In genomic region chr12:95173392-95174251, GRCh38 we compare ENCODE assay signal across 9 cellular contexts. TPM values are rescaled to one million over a fixed set of nuclear protein-coding genes. Genes with fewer than 3 reads are reported as not detected.
A peak's percentile ranks its signal among the peaks of the same experiment; 100 is the strongest.
DNase-seq lines count a peak whose midpoint lies in the region; ATAC-seq and TF ChIP-seq lines count a peak whose summit lies in the region.
"Had no signal": no experiment of that assay in that cellular context is flagged by ENCODE, and none has a peak within 500 bp of the region (broad histone marks: within the 10 kb centered on the region; RNA-seq: fewer than 3 reads in every experiment).

No MANE protein-coding gene starts in this region.

- H3K27me3 ChIP-seq in esophagus muscularis mucosa: no peaks in the 10 kb centered on the region
- H3K27me3 ChIP-seq in naive thymus-derived CD4-positive, alpha-beta T cell (ENCODE audit: control insufficient read depth in 2 of 2, insufficient read depth in 2 of 2, low read length in 2 of 2): no peaks in the 10 kb centered on the region

- 36% methylated on average over 6 of the region's 8 CpGs for WGBS in esophagus muscularis mucosa

- no peak overlapping the region for H3K27ac Mint-ChIP-seq in naive thymus-derived CD4-positive, alpha-beta T cell
- H3K27ac Mint-ChIP-seq in T-helper 17 cell: no peak overlapping the region
- H3K27ac Mint-ChIP-seq: activated CD4-positive, alpha-beta memory T cell treated with anti-CD3 and anti-CD28 coated beads, Interleukin-2, amount 10 ng/mL, durations not matched to agents 7 days and 5 days had no signal

- CTCF ChIA-PET in naive thymus-derived CD4-positive, alpha-beta T cell (lab: Charles Lee): no interaction called here

- no peak overlapping the region for H3K4me3 Mint-ChIP-seq in naive thymus-derived CD4-positive, alpha-beta T cell
- no peak overlapping the region for H3K4me3 Mint-ChIP-seq in T-helper 17 cell
- H3K4me3 Mint-ChIP-seq: activated CD4-positive, alpha-beta memory T cell treated with anti-CD3 and anti-CD28 coated beads, Interleukin-2, amount 10 ng/mL, durations not matched to agents 7 days and 5 days had no signal

- no peak for TF ChIP-seq CTCF in esophagus muscularis mucosa (IDR thresholded peaks at IDR 0.05)
- TF ChIP-seq CTCF in GM20000 (IDR thresholded peaks at IDR 0.05; ENCODE audit: extremely low read depth, missing control alignments): no peak

- H3K36me3 ChIP-seq in esophagus muscularis mucosa: peaks cover 0 to 20% (median 3%) of the 10 kb centered on the region in 4 donors
- H3K36me3 ChIP-seq in naive thymus-derived CD4-positive, alpha-beta T cell (ENCODE audit: control insufficient read depth in 2 of 3, insufficient read depth in 3 of 3, low read length in 3 of 3): no peaks in the 10 kb centered on the region

- no peak for TF ChIP-seq EP300 in esophagus muscularis mucosa (IDR thresholded peaks at IDR 0.05)

- peaks cover 0 to 3% (median 0%) of the 10 kb centered on the region in 5 donors for H3K27me3 Mint-ChIP-seq in naive thymus-derived CD4-positive, alpha-beta T cell
- H3K27me3 Mint-ChIP-seq in T-helper 17 cell: no peaks in the 10 kb centered on the region

- H3K9me3 ChIP-seq in esophagus muscularis mucosa: no peaks in the 10 kb centered on the region
- H3K9me3 ChIP-seq in naive thymus-derived CD4-positive, alpha-beta T cell (ENCODE audit: control insufficient read depth in 2 of 3, low read length in 3 of 3): no peaks in the 10 kb centered on the region
- no peaks in the 10 kb centered on the region for H3K9me3 ChIP-seq in T-helper 17 cell (ENCODE audit: control insufficient read depth, low read length, poor library complexity, severe bottlenecking)

- peak; percentile 37 for DNase-seq in AG08395 (ENCODE audit: low spot score)
- peak; percentile 85 for DNase-seq in NCI-H69 (lab: John Stamatoyannopoulos, UW)
- DNase-seq in esophagus muscularis mucosa (ENCODE audit: extremely low spot score): peak; percentile 93
- no peak for DNase-seq in naive thymus-derived CD4-positive, alpha-beta T cell
- DNase-seq in GM20000 (ENCODE audit: low spot score): no peak
- DNase-seq in NCI-H748 treated with DMSO at 0.1 percent for 48 hours (lab: John Stamatoyannopoulos, UW): no peak
- no peak for DNase-seq in T-helper 17 cell
- no peak for DNase-seq in SHP77 treated with DMSO at 0.1 percent for 48 hours (lab: John Stamatoyannopoulos, UW)
- DNase-seq: activated CD4-positive, alpha-beta memory T cell treated with anti-CD3 and anti-CD28 coated beads, Interleukin-2, amount 10 ng/mL, durations not matched to agents 7 days and 5 days had no signal

- no peaks in the 10 kb centered on the region for H3K9me3 Mint-ChIP-seq in naive thymus-derived CD4-positive, alpha-beta T cell
- H3K9me3 Mint-ChIP-seq: activated CD4-positive, alpha-beta memory T cell treated with anti-CD3 and anti-CD28 coated beads, Interleukin-2, amount 10 ng/mL, durations not matched to agents 7 days and 5 days had no signal

- H3K4me1 ChIP-seq in esophagus muscularis mucosa: peaks cover 21 to 25% (median 23%) of the 10 kb centered on the region in 4 donors
- H3K4me1 ChIP-seq in naive thymus-derived CD4-positive, alpha-beta T cell (ENCODE audit: control insufficient read depth in 2 of 2, insufficient read depth in 2 of 2, low read length in 2 of 2): no peaks in the 10 kb centered on the region

- H3K36me3 Mint-ChIP-seq in naive thymus-derived CD4-positive, alpha-beta T cell: peaks cover 0 to 7% (median 0%) of the 10 kb centered on the region in 5 donors
- H3K36me3 Mint-ChIP-seq in T-helper 17 cell (ENCODE audit: low read depth): peaks cover 3% of the 10 kb centered on the region

- TF ChIP-seq POLR2A in esophagus muscularis mucosa (IDR thresholded peaks at IDR 0.05; ENCODE audit: low read depth): no peak

- intact Hi-C loops in esophagus muscularis mucosa (cut with DNase I): no loop called here
- intact Hi-C loops in naive thymus-derived CD4-positive, alpha-beta T cell (cut with micrococcal nuclease): no loop called here

- H3K4me3 ChIP-seq in esophagus muscularis mucosa: no peak overlapping the region
- H3K4me3 ChIP-seq in naive thymus-derived CD4-positive, alpha-beta T cell (ENCODE audit: low read length): no peak overlapping the region

- H3K4me1 Mint-ChIP-seq in naive thymus-derived CD4-positive, alpha-beta T cell: no peaks in the 10 kb centered on the region
- H3K4me1 Mint-ChIP-seq in T-helper 17 cell: no peaks in the 10 kb centered on the region
- H3K4me1 Mint-ChIP-seq: activated CD4-positive, alpha-beta memory T cell treated with anti-CD3 and anti-CD28 coated beads, Interleukin-2, amount 10 ng/mL, durations not matched to agents 7 days and 5 days had no signal

- peak overlapping the region; percentile 59 to 79 (median 71) for H3K27ac ChIP-seq in esophagus muscularis mucosa (replicated peaks in 1 of 4)
- H3K27ac ChIP-seq in naive thymus-derived CD4-positive, alpha-beta T cell (ENCODE audit: low read depth, low read length): no peak overlapping the region

- POLR2A ChIA-PET in naive thymus-derived CD4-positive, alpha-beta T cell (lab: Charles Lee): interaction anchor here (0.6 kb wide), 1 partner anchor 139 kb away, joined by 3 read pairs; no protein-coding TSS in a partner anchor

- peak; percentile 26 for ATAC-seq in naive thymus-derived CD4-positive, alpha-beta T cell
- no peak for ATAC-seq in T-helper 17 cell

RNA-seq across cellular contexts. Expression of gene FGD6, which starts 43.6 kb away (rescaled TPM):
- total RNA-seq in esophagus muscularis mucosa (10 to 100 TPM; 30.5 to 48.6 (median 37.3) TPM), T-helper 17 cell (1 to 10 TPM; 1.2 to 1.3 TPM)
- 1 to 10 TPM in 3 of 5 experiments, under 1 TPM in 2; 0.70 to 8.6 (median 1.1) TPM for total RNA-seq in naive thymus-derived CD4-positive, alpha-beta T cell
- polyA plus RNA-seq in naive thymus-derived CD4-positive, alpha-beta T cell: 1 to 10 TPM in 1 of 2 donors, under 1 TPM in 1; 0.35 to 1.1 TPM

RNA-seq across cellular contexts. Expression of gene VEZT, which starts 44.0 kb away (rescaled TPM):
- 10 to 100 TPM; 73.0 to 90.3 (median 87.0) TPM for total RNA-seq in esophagus muscularis mucosa
- total RNA-seq in naive thymus-derived CD4-positive, alpha-beta T cell: 10 to 100 TPM; 37.2 to 48.8 (median 44.2) TPM
- polyA plus RNA-seq in naive thymus-derived CD4-positive, alpha-beta T cell: 10 to 100 TPM; 23.2 to 26.9 TPM
- 10 to 100 TPM; 46.4 to 54.9 TPM for total RNA-seq in T-helper 17 cell

Comparison
In these comparisons a context has a peak if more than half of its experiments do, and no peak if none do; other contexts are left out.
1. DNase-seq: peak in AG08395 (single experiment), NCI-H69 (single experiment) and esophagus muscularis mucosa (single experiment); none in naive thymus-derived CD4-positive, alpha-beta T cell (0 of 9), GM20000 (single experiment), NCI-H748 treated with DMSO at 0.1 percent for 48 hours (single experiment), T-helper 17 cell (0 of 3) and SHP77 treated with DMSO at 0.1 percent for 48 hours (single experiment).